Comparison of ENCODE assay signal across 8 cellular contexts in genomic region chr5:140564196-140565023, GRCh38. TPM values are rescaled to one million over a fixed set of nuclear protein-coding genes. Genes with fewer than 3 reads are reported as not detected.
DNase-seq lines count a peak whose midpoint lies in the region; ATAC-seq and TF ChIP-seq lines count a peak whose summit lies in the region.

A gene with protein sequence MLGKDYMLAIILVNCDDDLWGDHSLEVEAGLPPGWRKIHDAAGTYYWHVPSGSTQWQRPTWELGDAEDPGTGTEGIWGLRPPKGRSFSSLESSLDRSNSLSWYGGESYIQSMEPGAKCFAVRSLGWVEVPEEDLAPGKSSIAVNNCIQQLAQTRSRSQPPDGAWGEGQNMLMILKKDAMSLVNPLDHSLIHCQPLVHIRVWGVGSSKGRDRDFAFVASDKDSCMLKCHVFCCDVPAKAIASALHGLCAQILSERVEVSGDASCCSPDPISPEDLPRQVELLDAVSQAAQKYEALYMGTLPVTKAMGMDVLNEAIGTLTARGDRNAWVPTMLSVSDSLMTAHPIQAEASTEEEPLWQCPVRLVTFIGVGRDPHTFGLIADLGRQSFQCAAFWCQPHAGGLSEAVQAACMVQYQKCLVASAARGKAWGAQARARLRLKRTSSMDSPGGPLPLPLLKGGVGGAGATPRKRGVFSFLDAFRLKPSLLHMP (minus strand): TSS chr5:140564598. CDS start chr5:140564245, 353 bp downstream.
A gene with protein sequence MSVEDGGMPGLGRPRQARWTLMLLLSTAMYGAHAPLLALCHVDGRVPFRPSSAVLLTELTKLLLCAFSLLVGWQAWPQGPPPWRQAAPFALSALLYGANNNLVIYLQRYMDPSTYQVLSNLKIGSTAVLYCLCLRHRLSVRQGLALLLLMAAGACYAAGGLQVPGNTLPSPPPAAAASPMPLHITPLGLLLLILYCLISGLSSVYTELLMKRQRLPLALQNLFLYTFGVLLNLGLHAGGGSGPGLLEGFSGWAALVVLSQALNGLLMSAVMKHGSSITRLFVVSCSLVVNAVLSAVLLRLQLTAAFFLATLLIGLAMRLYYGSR (plus strand): TSS chr5:140564828. CDS start chr5:140567170, 2,342 bp downstream.

- TF ChIP-seq CTCF in GM13976 (IDR thresholded peaks at IDR 0.05; ENCODE audit: borderline replicate concordance, control extremely low read depth, extremely low read depth, insufficient read depth, missing control alignments) (no peak), left ventricle myocardium inferior (IDR thresholded peaks at IDR 0.05; ENCODE audit: borderline replicate concordance) (no peak), progenitor cell of endocrine pancreas (IDR thresholded peaks at IDR 0.05; ENCODE audit: unreplicated experiment) (no peak)

- ATAC-seq in HG02884 (IDR thresholded peaks at IDR 0.05; ENCODE audit: unreplicated experiment) (peak; percentile 83), T-helper 17 cell (peak; percentile 89)

- H3K4me3 Mint-ChIP-seq in T-helper 17 cell (peak within 1 kb of the TSS; percentile 95), progenitor cell of endocrine pancreas (ENCODE audit: low read depth) (peak within 1 kb of the TSS; percentile 98)

- H3K9me3 ChIP-seq in T-helper 17 cell (ENCODE audit: control insufficient read depth, low read length, poor library complexity, severe bottlenecking), result no peaks in the 10 kb centered on the region
- no peaks in the 10 kb centered on the region for H3K9me3 ChIP-seq in left ventricle myocardium inferior (replicated peaks)

- no peaks in the 10 kb centered on the region for H3K9me3 Mint-ChIP-seq in progenitor cell of endocrine pancreas (ENCODE audit: low read depth)

- H3K4me1 Mint-ChIP-seq in T-helper 17 cell (peaks cover 52% of the 10 kb centered on the region), progenitor cell of endocrine pancreas (ENCODE audit: low read depth) (peaks cover 21% of the 10 kb centered on the region)

- peak within 1 kb of the TSS; percentile 99 for H3K27ac Mint-ChIP-seq in T-helper 17 cell
- peak within 1 kb of the TSS; percentile 95 for H3K27ac Mint-ChIP-seq in progenitor cell of endocrine pancreas

- peak; percentile 97 for DNase-seq in GM13976 (ENCODE audit: low spot score)
- peak; percentile 94 for DNase-seq in NCI-H1694 treated with DMSO at 0.1 percent for 48 hours (lab: John Stamatoyannopoulos, UW)
- peak; percentile 90 to 97 (median 94) for DNase-seq in T-helper 17 cell
- peak; percentile 78 to 100 (median 97) for DNase-seq in amygdala (lab: John Stamatoyannopoulos, UW)
- DNase-seq in left ventricle myocardium inferior, result peak; percentile 95
- DNase-seq in progenitor cell of endocrine pancreas (ENCODE audit: low spot score, unreplicated experiment), result peak; percentile 84
- DNase-seq in ureter (ENCODE audit: low spot score), result peak; percentile 98

- H3K4me1 ChIP-seq in left ventricle myocardium inferior, result peaks cover 77% of the 10 kb centered on the region

- peaks cover 45% of the 10 kb centered on the region for H3K36me3 ChIP-seq in left ventricle myocardium inferior

- peaks cover 13% of the 10 kb centered on the region for H3K36me3 Mint-ChIP-seq in T-helper 17 cell (ENCODE audit: low read depth)
- peaks cover 6% of the 10 kb centered on the region for H3K36me3 Mint-ChIP-seq in progenitor cell of endocrine pancreas (ENCODE audit: insufficient read depth)

- H3K4me3 ChIP-seq in left ventricle myocardium inferior, result peak within 1 kb of the TSS; percentile 84

- intact Hi-C loops in left ventricle myocardium inferior (cut with micrococcal nuclease), result no loop called here

- H3K27me3 Mint-ChIP-seq in T-helper 17 cell, result no peaks in the 10 kb centered on the region
- no peaks in the 10 kb centered on the region for H3K27me3 Mint-ChIP-seq in progenitor cell of endocrine pancreas

- in situ Hi-C loops in GM13976 (cut with MboI; ENCODE audit: low sequenced_read_pairs, unreplicated experiment), result no loop called here

- H3K27me3 ChIP-seq in left ventricle myocardium inferior (ENCODE audit: low read depth), result no peaks in the 10 kb centered on the region

- H3K27ac ChIP-seq in left ventricle myocardium inferior (replicated peaks), result peak within 1 kb of the TSS; percentile 98

RNA-seq across cellular contexts. Expression of the first gene that starts in this region (rescaled TPM):
- total RNA-seq in T-helper 17 cell (10 to 100 TPM; 47.5 to 59.0 TPM), left ventricle myocardium inferior (12.1 TPM), progenitor cell of endocrine pancreas (47.8 and 53.6 TPM in 2 replicates), ureter (31.9 TPM)

RNA-seq across cellular contexts. Expression of the second gene that starts in this region (rescaled TPM):
- total RNA-seq in T-helper 17 cell (10 to 100 TPM; 43.2 to 45.0 TPM), left ventricle myocardium inferior (73.1 TPM), progenitor cell of endocrine pancreas (67.3 and 69.2 TPM in 2 replicates), ureter (71.8 TPM)

Comparison
In these comparisons a context has a peak if more than half of its experiments do, and no peak if none do; other contexts are left out.
1. Peak in every context shown above with its lines: DNase-seq, ATAC-seq, H3K4me3 ChIP-seq and H3K27ac ChIP-seq.